In the genomic region with DNA sequence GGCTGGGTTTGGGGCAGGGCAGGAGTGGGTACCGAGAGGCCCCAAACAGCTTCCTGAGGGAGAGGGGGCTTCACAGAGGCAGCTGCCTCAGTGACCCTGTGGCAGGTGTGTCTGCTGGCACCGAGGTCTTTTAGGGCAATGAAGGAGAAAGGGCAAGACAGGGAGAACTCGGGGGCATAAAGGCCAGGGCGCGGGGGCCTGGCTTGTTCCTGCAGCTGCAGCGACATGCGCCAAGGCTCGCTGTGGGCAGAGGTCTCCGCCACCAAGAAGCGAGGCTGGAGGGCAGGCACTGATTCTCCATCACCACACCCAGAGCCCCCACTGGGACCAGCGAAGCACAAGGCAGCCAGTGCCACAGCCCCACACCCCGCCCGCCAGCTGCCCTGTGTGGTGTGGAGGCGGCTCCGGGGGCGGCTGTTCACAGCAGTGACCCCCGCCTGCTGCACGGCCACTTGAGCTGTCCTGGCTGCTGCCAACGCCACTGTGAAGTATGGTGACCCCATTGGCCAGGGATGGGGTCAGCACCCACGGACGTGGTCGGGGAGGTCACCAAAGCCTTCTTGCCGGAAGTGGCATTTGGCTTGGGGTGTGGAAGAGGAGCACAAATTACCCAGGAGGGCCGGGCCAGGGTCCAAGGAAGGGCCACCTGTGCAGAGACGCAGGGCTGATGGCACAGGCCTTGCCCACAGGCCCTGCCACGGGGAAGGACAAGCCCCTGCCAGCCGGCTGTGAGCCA, we compare ENCODE assay signal across 1 cellular context.
TF ChIP-seq lines count a peak whose summit lies in the region.

No MANE protein-coding gene starts in this region.

TF ChIP-seq in H1, 55 proteins besides CTCF, POLR2A, EP300 and RAD21 (continued from another document):
- TF ChIP-seq, protein P1, sequence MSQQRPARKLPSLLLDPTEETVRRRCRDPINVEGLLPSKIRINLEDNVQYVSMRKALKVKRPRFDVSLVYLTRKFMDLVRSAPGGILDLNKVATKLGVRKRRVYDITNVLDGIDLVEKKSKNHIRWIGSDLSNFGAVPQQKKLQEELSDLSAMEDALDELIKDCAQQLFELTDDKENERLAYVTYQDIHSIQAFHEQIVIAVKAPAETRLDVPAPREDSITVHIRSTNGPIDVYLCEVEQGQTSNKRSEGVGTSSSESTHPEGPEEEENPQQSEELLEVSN (IDR thresholded peaks at IDR 0.05): no peak
